In the genomic region with DNA sequence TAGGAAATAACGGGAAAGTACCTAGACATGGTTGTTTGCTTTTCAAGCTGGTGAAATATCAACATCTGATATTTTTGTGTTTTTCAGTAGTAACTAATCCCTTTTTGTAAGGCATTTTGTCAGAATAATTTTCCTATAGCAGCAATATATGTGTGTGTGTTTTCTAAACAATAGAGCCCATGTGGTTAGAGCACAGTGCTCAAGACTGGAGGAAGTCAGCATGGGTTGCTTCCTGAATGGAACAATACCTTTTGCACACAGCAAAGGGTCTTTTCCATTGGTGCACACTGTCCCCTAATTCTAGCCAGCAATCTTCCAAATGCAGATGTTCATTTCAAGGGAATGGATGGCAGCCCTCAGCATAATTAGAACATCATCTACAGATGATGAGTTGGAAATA, we compare ENCODE assay signal across 15 cellular contexts.
DNase-seq lines count a peak whose midpoint lies in the region; ATAC-seq and TF ChIP-seq lines count a peak whose summit lies in the region.
"Had no signal": no experiment of that assay in that cellular context is flagged by ENCODE, and none has a peak within 500 bp of the region (broad histone marks: within the 10 kb centered on the region; RNA-seq: fewer than 3 reads in every experiment).

No MANE protein-coding gene starts in this region.

- peak overlapping the region; percentile 58 for H3K27ac Mint-ChIP-seq in nephron progenitor cell
- H3K27ac Mint-ChIP-seq in activated naive CD8-positive, alpha-beta T cell treated with anti-CD3 and anti-CD28 coated beads, Interleukin-2, amount 50 U/mL, for 24 hours, result no peak overlapping the region
- H3K27ac Mint-ChIP-seq: IgD-negative memory B cell, T-cell had no signal

- DNase-seq in nephron progenitor cell (no peak), tibial artery (no peak), NCI-H1417 (lab: John Stamatoyannopoulos, UW) (no peak), head of caudate nucleus (no peak)
- DNase-seq in activated naive CD8-positive, alpha-beta T cell treated with anti-CD3 and anti-CD28 coated beads, Interleukin-2, amount 50 U/mL, for 24 hours, result no peak
- DNase-seq: activated CD4-positive, alpha-beta T cell treated with anti-CD3 and anti-CD28 coated beads for 1 hour; activated T-cell treated with anti-CD3 and anti-CD28 coated beads, Interleukin-2, amount 50 U/mL, for 1 hour; DMS79 treated with DMSO at 0.1 percent for 48 hours; NCI-H446 treated with DMSO at 0.1 percent for 48 hours; T-cell had no signal

- H3K36me3 ChIP-seq in gastroesophageal sphincter, result no peaks in the 10 kb centered on the region
- H3K36me3 ChIP-seq in tibial artery, result no peaks in the 10 kb centered on the region

- TF ChIP-seq CTCF in gastroesophageal sphincter (IDR thresholded peaks at IDR 0.05) (no peak), nephron progenitor cell (IDR thresholded peaks at IDR 0.05) (no peak), tibial artery (IDR thresholded peaks at IDR 0.05) (no peak)

- TF ChIP-seq EP300 in gastroesophageal sphincter (IDR thresholded peaks at IDR 0.05), result no peak

- no peaks in the 10 kb centered on the region for H3K36me3 Mint-ChIP-seq in nephron progenitor cell (ENCODE audit: low read depth)
- H3K36me3 Mint-ChIP-seq in activated naive CD8-positive, alpha-beta T cell treated with anti-CD3 and anti-CD28 coated beads, Interleukin-2, amount 50 U/mL, for 24 hours (ENCODE audit: low read depth), result peaks cover 2% of the 10 kb centered on the region

- H3K27me3 ChIP-seq in gastroesophageal sphincter, result no peaks in the 10 kb centered on the region
- no peaks in the 10 kb centered on the region for H3K27me3 ChIP-seq in tibial artery

- no peak for ATAC-seq in gastroesophageal sphincter
- ATAC-seq in HG03095 (IDR thresholded peaks at IDR 0.05; ENCODE audit: unreplicated experiment), result no peak
- ATAC-seq in activated naive CD8-positive, alpha-beta T cell treated with anti-CD3 and anti-CD28 coated beads, Interleukin-2, amount 50 U/mL, for 24 hours, result no peak
- ATAC-seq: T-cell had no signal

- no peak overlapping the region for H3K4me3 ChIP-seq in gastroesophageal sphincter
- no peak overlapping the region for H3K4me3 ChIP-seq in tibial artery

- intact Hi-C loops in tibial artery (cut with DNase I; ENCODE audit: low total_unique reads), result no loop called here
- intact Hi-C loops in head of caudate nucleus (cut with DNase I), result no loop called here

- no peaks in the 10 kb centered on the region for H3K9me3 Mint-ChIP-seq in nephron progenitor cell
- H3K9me3 Mint-ChIP-seq in activated naive CD8-positive, alpha-beta T cell treated with anti-CD3 and anti-CD28 coated beads, Interleukin-2, amount 50 U/mL, for 24 hours, result no peaks in the 10 kb centered on the region
- H3K9me3 Mint-ChIP-seq: IgD-negative memory B cell, neural crest cell, T-cell had no signal

- H3K27me3 Mint-ChIP-seq in nephron progenitor cell (ENCODE audit: low read depth, poor library complexity), result peaks cover 6% of the 10 kb centered on the region
- peaks cover 19% of the 10 kb centered on the region for H3K27me3 Mint-ChIP-seq in activated naive CD8-positive, alpha-beta T cell treated with anti-CD3 and anti-CD28 coated beads, Interleukin-2, amount 50 U/mL, for 24 hours

- WGBS in gastroesophageal sphincter (ENCODE audit: low coverage in 1 of 2), 2 donors, result 43 to 75% methylated on average over 1 of the region's 1 CpG

- TF ChIP-seq POLR2A in gastroesophageal sphincter (IDR thresholded peaks at IDR 0.05), result no peak

- H3K4me1 Mint-ChIP-seq in nephron progenitor cell, result peaks cover 63% of the 10 kb centered on the region
- H3K4me1 Mint-ChIP-seq in activated naive CD8-positive, alpha-beta T cell treated with anti-CD3 and anti-CD28 coated beads, Interleukin-2, amount 50 U/mL, for 24 hours, result no peaks in the 10 kb centered on the region
- H3K4me1 Mint-ChIP-seq: T-cell had no signal

- H3K9me3 ChIP-seq in gastroesophageal sphincter, result no peaks in the 10 kb centered on the region
- H3K9me3 ChIP-seq in tibial artery, result no peaks in the 10 kb centered on the region

- H3K4me1 ChIP-seq in gastroesophageal sphincter (peaks cover 4 to 54% (median 8%) of the 10 kb centered on the region in 3 donors), tibial artery (peaks cover 0 to 61% (median 37%) of the 10 kb centered on the region in 4 donors)

- no peak overlapping the region for H3K4me3 Mint-ChIP-seq in nephron progenitor cell
- no peak overlapping the region for H3K4me3 Mint-ChIP-seq in activated naive CD8-positive, alpha-beta T cell treated with anti-CD3 and anti-CD28 coated beads, Interleukin-2, amount 50 U/mL, for 24 hours
- H3K4me3 Mint-ChIP-seq: IgD-negative memory B cell, neural crest cell, T-cell had no signal

- peak overlapping the region; percentile 2 for H3K27ac ChIP-seq in angular gyrus (ENCODE audit: low read depth, low read length)
- peak overlapping the region; percentile 73 to 84 (median 77) for H3K27ac ChIP-seq in gastroesophageal sphincter
- H3K27ac ChIP-seq in tibial artery, result peak overlapping the region; percentile 77 to 83

Comparison
In these comparisons a context has a peak if more than half of its experiments do, and no peak if none do; other contexts are left out.
1. H3K27ac ChIP-seq: peak in every context shown above with its lines; median percentile 80 in tibial artery; 77 in gastroesophageal sphincter; 2 in angular gyrus.